In the genomic region with DNA sequence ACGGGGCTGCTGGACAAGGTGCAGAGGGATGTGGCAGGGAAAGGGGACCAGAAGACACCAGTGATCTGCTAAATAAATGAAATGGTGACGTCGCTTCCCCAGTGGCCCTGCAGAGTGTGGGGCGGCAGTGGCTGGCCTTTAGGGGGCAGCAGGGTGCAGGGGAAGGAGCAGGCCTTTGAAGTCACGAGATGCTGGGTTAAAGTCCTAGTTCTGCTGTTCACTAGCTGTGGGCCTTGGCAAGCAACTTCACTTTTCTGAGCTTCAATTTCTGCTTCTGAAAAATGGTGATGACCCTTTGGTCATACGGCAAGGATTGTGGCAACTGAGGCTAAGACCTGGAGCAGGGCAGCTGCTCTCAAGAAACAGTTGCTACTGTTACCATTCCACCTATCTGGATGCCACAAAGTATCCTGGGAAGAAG, we compare ENCODE assay signal across 8 cellular contexts. TPM values are rescaled to one million over a fixed set of nuclear protein-coding genes. Genes with fewer than 3 reads are reported as not detected.
DNase-seq lines count a peak whose midpoint lies in the region; ATAC-seq and TF ChIP-seq lines count a peak whose summit lies in the region.

No MANE protein-coding gene starts in this region.

- H3K27me3 ChIP-seq in MM.1S (replicated peaks; ENCODE audit: insufficient read depth, low read length): no peaks in the 10 kb centered on the region
- no peaks in the 10 kb centered on the region for H3K27me3 ChIP-seq in SJCRH30

- H3K4me1 ChIP-seq in MM.1S (ENCODE audit: low read length): peaks cover 17% of the 10 kb centered on the region
- no peaks in the 10 kb centered on the region for H3K4me1 ChIP-seq in SJCRH30

- peak; percentile 80 for DNase-seq in AG20443 (ENCODE audit: low spot score)
- DNase-seq in MM.1S: peak; percentile 83
- DNase-seq in SJCRH30: peak; percentile 82 to 85
- peak; percentile 85 for DNase-seq in activated gamma-delta T cell treated with Interleukin-2 at 50 U/mL for 16 hours
- DNase-seq in germinal center (ENCODE audit: low spot score): peak; percentile 88
- DNase-seq in putamen (ENCODE audit: low spot score): peak; percentile 63
- no peak for DNase-seq in NCI-H774 (lab: John Stamatoyannopoulos, UW)

- no peaks in the 10 kb centered on the region for H3K79me2 ChIP-seq in MM.1S (ENCODE audit: low read length)

- peak overlapping the region; percentile 65 for H2AFZ ChIP-seq in MM.1S (ENCODE audit: low read length)

- H3K9me2 ChIP-seq in MM.1S (replicated peaks; ENCODE audit: insufficient read depth, low read length): no peaks in the 10 kb centered on the region

- H3K36me3 ChIP-seq in MM.1S (replicated peaks; ENCODE audit: insufficient read depth, low read length) (no peaks in the 10 kb centered on the region), SJCRH30 (no peaks in the 10 kb centered on the region)

- no peak overlapping the region for H3K4me2 ChIP-seq in MM.1S (ENCODE audit: low read depth, low read length)

- H3F3A ChIP-seq in MM.1S (ENCODE audit: insufficient read depth, low read length): peaks cover 4% of the 10 kb centered on the region; the same call in 1 of the 2 replicates

- H3K9ac ChIP-seq in MM.1S (ENCODE audit: low read length): no peak overlapping the region

- no peaks in the 10 kb centered on the region for H4K20me1 ChIP-seq in MM.1S (ENCODE audit: insufficient read depth, low read length)

- ATAC-seq in GM19397 (IDR thresholded peaks at IDR 0.05; ENCODE audit: unreplicated experiment): peak; percentile 70

- H3K9me3 ChIP-seq in MM.1S (replicated peaks; ENCODE audit: insufficient read depth, low read length) (no peaks in the 10 kb centered on the region), SJCRH30 (replicated peaks) (no peaks in the 10 kb centered on the region)

- H3K27ac ChIP-seq in MM.1S (ENCODE audit: low read length) (peak overlapping the region; percentile 36; the same call in 1 of the 2 replicates), SJCRH30 (no peak overlapping the region)

- no peak overlapping the region for H3K4me3 ChIP-seq in MM.1S (ENCODE audit: low read length)
- H3K4me3 ChIP-seq in SJCRH30: no peak overlapping the region

- TF ChIP-seq CTCF in MM.1S (IDR thresholded peaks at IDR 0.05; ENCODE audit: low read length): peak; percentile 96

RNA-seq across cellular contexts. Expression of a gene that starts 9.2 kb away (rescaled TPM):
- 31.5 and 34.9 TPM in 2 replicates for total RNA-seq in SJCRH30 (2014; rRNA removed; shearing (Covaris generic))

RNA-seq across cellular contexts. Expression of a gene that starts 15.5 kb away (rescaled TPM):
- total RNA-seq in SJCRH30 (2014; rRNA removed; shearing (Covaris generic)): 8.8 and 9.2 TPM in 2 replicates

RNA-seq across cellular contexts. Expression of a gene that starts 18.8 kb away (rescaled TPM):
- 61.2 and 66.8 TPM in 2 replicates for total RNA-seq in SJCRH30 (2014; rRNA removed; shearing (Covaris generic))

RNA-seq across cellular contexts. Expression of a gene that starts 31.5 kb away (rescaled TPM):
- 50.2 and 53.1 TPM in 2 replicates for total RNA-seq in SJCRH30 (2014; rRNA removed; shearing (Covaris generic))

RNA-seq across cellular contexts. Expression of a gene that starts 58.3 kb away (rescaled TPM):
- total RNA-seq in SJCRH30 (2014; rRNA removed; shearing (Covaris generic)): 0.18 TPM in 1 of 2 replicates, not detected in the other
